In genomic region chr10:28807760-28808613, GRCh38 we compare ENCODE assay signal across 12 cellular contexts.
DNase-seq lines count a peak whose midpoint lies in the region; ATAC-seq, FAIRE-seq and TF ChIP-seq lines count a peak whose summit lies in the region.
"Had no signal": no experiment of that assay in that cellular context is flagged by ENCODE, and none has a peak within 500 bp of the region (broad histone marks: within the 10 kb centered on the region; RNA-seq: fewer than 3 reads in every experiment).

No MANE protein-coding gene starts in this region.

- no peak overlapping the region for H3K27ac Mint-ChIP-seq in activated naive CD8-positive, alpha-beta T cell treated with anti-CD3 and anti-CD28 coated beads, Interleukin-2, amount 50 U/mL, for 24 hours

- WGBS in gastroesophageal sphincter (ENCODE audit: low coverage in 1 of 2), 2 donors, result 48 to 71% methylated on average over 14 to 15 of the region's 16 CpGs
- WGBS in ovary, 3 donors, result 31 to 33% (median 33%) methylated on average over 16 of the region's 16 CpGs

- H3K4me1 ChIP-seq in gastroesophageal sphincter (peaks cover 0 to 27% (median 4%) of the 10 kb centered on the region in 3 donors), ovary (ENCODE audit: insufficient read depth) (peaks cover 18% of the 10 kb centered on the region)

- H3K36me3 Mint-ChIP-seq in activated naive CD8-positive, alpha-beta T cell treated with anti-CD3 and anti-CD28 coated beads, Interleukin-2, amount 50 U/mL, for 24 hours (ENCODE audit: low read depth), result no peaks in the 10 kb centered on the region

- H3K4me1 Mint-ChIP-seq in activated naive CD8-positive, alpha-beta T cell treated with anti-CD3 and anti-CD28 coated beads, Interleukin-2, amount 50 U/mL, for 24 hours, result no peaks in the 10 kb centered on the region

- TF ChIP-seq POLR2A in gastroesophageal sphincter (IDR thresholded peaks at IDR 0.05) (no peak), ovary (IDR thresholded peaks at IDR 0.05) (no peak)

- TF ChIP-seq CTCF in gastroesophageal sphincter (IDR thresholded peaks at IDR 0.05) (no peak), ovary (IDR thresholded peaks at IDR 0.05) (no peak)

- ATAC-seq in gastroesophageal sphincter (peak; percentile 13), HG03432 (IDR thresholded peaks at IDR 0.05; ENCODE audit: unreplicated experiment) (no peak), HG03469 (IDR thresholded peaks at IDR 0.05; ENCODE audit: unreplicated experiment) (no peak)
- ATAC-seq in activated naive CD8-positive, alpha-beta T cell treated with anti-CD3 and anti-CD28 coated beads, Interleukin-2, amount 50 U/mL, for 24 hours, result no peak

- no peaks in the 10 kb centered on the region for H3K27me3 ChIP-seq in gastroesophageal sphincter
- H3K27me3 ChIP-seq in ovary, result no peaks in the 10 kb centered on the region

- no peaks in the 10 kb centered on the region for H3K9me3 ChIP-seq in gastroesophageal sphincter
- no peaks in the 10 kb centered on the region for H3K9me3 ChIP-seq in ovary

- H3K27ac ChIP-seq in gastroesophageal sphincter, result peak overlapping the region in 3 of 4 donors; percentile 51 to 75 (median 68)
- H3K27ac ChIP-seq in ovary, result peak overlapping the region; percentile 82 to 88

- intact Hi-C loops in ovary (cut with DNase I), result loop anchor here in 2 of 4 donors (10.0 kb wide), 1 partner anchor 133 kb away; the partner anchor contains the start of gene BAMBI (in 2 of the 2)

- H3K9me3 Mint-ChIP-seq in activated naive CD8-positive, alpha-beta T cell treated with anti-CD3 and anti-CD28 coated beads, Interleukin-2, amount 50 U/mL, for 24 hours, result no peaks in the 10 kb centered on the region

- no peak overlapping the region for H3K4me3 ChIP-seq in gastroesophageal sphincter
- H3K4me3 ChIP-seq in ovary, result no peak overlapping the region

- peak; percentile 62 for FAIRE-seq in GM18507 (lab: Jason Lieb, UNC)

- DNase-seq in GM18507 (ENCODE audit: extremely low spot score, insufficient read length, low read depth) (no peak), OCI-M2 (lab: John Stamatoyannopoulos, UW; ENCODE audit: unreplicated experiment) (peak; percentile 50), ovary (peak in 2 of 5 donors; percentile 47 to 60), KG1 (lab: John Stamatoyannopoulos, UW) (no peak)
- no peak for DNase-seq in activated naive CD8-positive, alpha-beta T cell treated with anti-CD3 and anti-CD28 coated beads, Interleukin-2, amount 50 U/mL, for 24 hours
- DNase-seq: anterior cingulate cortex, C1 segment of cervical spinal cord, hippocampal formation, NCI-H1694 had no signal

- H3K36me3 ChIP-seq in gastroesophageal sphincter, result no peaks in the 10 kb centered on the region
- H3K36me3 ChIP-seq in ovary, result no peaks in the 10 kb centered on the region

- TF ChIP-seq EP300 in gastroesophageal sphincter (IDR thresholded peaks at IDR 0.05) (no peak), ovary (IDR thresholded peaks at IDR 0.05) (no peak)

- H3K4me3 Mint-ChIP-seq in activated naive CD8-positive, alpha-beta T cell treated with anti-CD3 and anti-CD28 coated beads, Interleukin-2, amount 50 U/mL, for 24 hours, result no peak overlapping the region

- peaks cover 28% of the 10 kb centered on the region for H3K27me3 Mint-ChIP-seq in activated naive CD8-positive, alpha-beta T cell treated with anti-CD3 and anti-CD28 coated beads, Interleukin-2, amount 50 U/mL, for 24 hours
